In the genomic region with DNA sequence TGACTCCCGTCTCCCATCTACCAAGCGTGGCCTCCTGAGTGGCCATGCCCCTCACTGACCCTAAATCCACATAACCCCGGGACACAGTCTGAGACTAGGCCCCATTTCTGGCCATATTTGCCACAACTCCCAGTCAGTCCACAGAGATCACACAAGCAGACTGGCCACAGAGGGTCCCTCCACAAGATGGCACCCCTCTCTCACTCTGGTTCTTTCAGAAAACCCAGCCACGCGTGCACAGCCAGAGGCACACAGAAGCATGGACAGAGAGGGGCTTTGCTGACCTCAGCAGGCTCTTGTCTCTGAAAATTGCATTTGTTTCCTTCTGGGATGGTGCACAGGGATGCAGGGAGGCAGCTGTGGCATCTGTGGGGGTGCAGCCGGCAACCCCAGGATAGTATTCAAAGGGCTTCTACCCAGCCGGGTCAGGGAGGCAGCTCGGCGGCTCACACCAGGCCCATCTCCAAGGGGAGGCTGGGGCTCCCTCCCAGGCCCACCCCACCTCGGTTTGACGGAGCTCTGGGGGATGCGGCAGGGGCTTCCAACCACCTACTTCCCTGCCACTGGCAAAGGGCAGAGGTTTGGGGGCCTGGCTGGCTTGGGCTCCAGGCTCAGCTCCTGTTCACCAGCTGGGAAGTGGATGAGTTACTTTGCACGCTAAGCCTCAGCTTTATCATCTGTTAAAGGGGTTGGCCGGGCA, we compare ENCODE assay signal across 8 cellular contexts. TPM values are rescaled to one million over a fixed set of nuclear protein-coding genes. Genes with fewer than 3 reads are reported as not detected.
DNase-seq lines count a peak whose midpoint lies in the region; ATAC-seq and TF ChIP-seq lines count a peak whose summit lies in the region.

No MANE protein-coding gene starts in this region.

- no peak overlapping the region for H3K4me3 Mint-ChIP-seq in naive thymus-derived CD8-positive, alpha-beta T cell

- H3K4me3 ChIP-seq in GM12864 (ENCODE audit: low read depth, low read length) (no peak overlapping the region), epithelial cell of proximal tubule (ENCODE audit: low read depth, low read length) (no peak overlapping the region)

- H3K27ac Mint-ChIP-seq in naive thymus-derived CD8-positive, alpha-beta T cell, result peak overlapping the region in 3 of 10 donors; percentile 46 to 88 (median 60)

- peak; percentile 79 for DNase-seq in Ammon's horn (ENCODE audit: low spot score)
- DNase-seq in GM12864 (ENCODE audit: low read depth), result no peak
- peak; percentile 82 for DNase-seq in SK-N-DZ (ENCODE audit: low spot score)
- no peak for DNase-seq in epithelial cell of proximal tubule (ENCODE audit: low read depth)
- DNase-seq in naive thymus-derived CD8-positive, alpha-beta T cell, result peak in 9 of 10 donors; percentile 13 to 72 (median 28)
- no peak for DNase-seq in NCI-H2081 treated with DMSO at 0.1 percent for 48 hours (lab: John Stamatoyannopoulos, UW)

- no peaks in the 10 kb centered on the region for H3K36me3 Mint-ChIP-seq in naive thymus-derived CD8-positive, alpha-beta T cell

- H3K4me1 Mint-ChIP-seq in naive thymus-derived CD8-positive, alpha-beta T cell, result peaks cover 0 to 4% (median 1%) of the 10 kb centered on the region in 4 donors

- peak; percentile 61 to 83 for ATAC-seq in naive thymus-derived CD8-positive, alpha-beta T cell
- ATAC-seq in GM21576 (IDR thresholded peaks at IDR 0.05; ENCODE audit: unreplicated experiment) (no peak), HG03571 (IDR thresholded peaks at IDR 0.05; ENCODE audit: unreplicated experiment) (no peak)

- H3K27me3 Mint-ChIP-seq in naive thymus-derived CD8-positive, alpha-beta T cell, result peaks cover 0 to 4% (median 0%) of the 10 kb centered on the region in 5 donors

- POLR2A ChIA-PET in naive thymus-derived CD8-positive, alpha-beta T cell (lab: Charles Lee), result no interaction called here

- no peaks in the 10 kb centered on the region for H3K9me3 Mint-ChIP-seq in naive thymus-derived CD8-positive, alpha-beta T cell

- TF ChIP-seq CTCF in GM12864 (IDR thresholded peaks at IDR 0.05; ENCODE audit: low read depth, low read length, missing control alignments), result peak; percentile 46
- peak; percentile 67 for TF ChIP-seq CTCF in epithelial cell of proximal tubule (conservative IDR thresholded peaks at IDR 0.05; ENCODE audit: low read depth, low read length)

RNA-seq across cellular contexts. Expression of gene DOC2B, which starts 16.8 kb away (rescaled TPM):
- 11.6 and 13.7 TPM in 2 replicates for polyA plus RNA-seq in SK-N-DZ (2014; cell fraction: cytosol; rRNA removed)
- polyA plus RNA-seq in SK-N-DZ (2014; cell fraction: nucleus; rRNA removed), result 7.9 and 11.5 TPM in 2 replicates
- total RNA-seq in epithelial cell of proximal tubule, result 18.1 and 29.7 TPM in 2 replicates
- under 1 TPM in 1 of 2 experiments, not detected in 1; 0.05 TPM for total RNA-seq in naive thymus-derived CD8-positive, alpha-beta T cell
- polyA plus RNA-seq in naive thymus-derived CD8-positive, alpha-beta T cell, result not detected

RNA-seq across cellular contexts. Expression of gene SCGB1C2, which starts 27.3 kb away (rescaled TPM):
- not detected in 2 replicates for polyA plus RNA-seq in SK-N-DZ (2014; cell fraction: cytosol; rRNA removed)
- not detected in 2 replicates for polyA plus RNA-seq in SK-N-DZ (2014; cell fraction: nucleus; rRNA removed)
- total RNA-seq in epithelial cell of proximal tubule, result not detected in 2 replicates
- total RNA-seq in naive thymus-derived CD8-positive, alpha-beta T cell, result not detected
- polyA plus RNA-seq in naive thymus-derived CD8-positive, alpha-beta T cell, result not detected

Comparison
In these comparisons a context has a peak if more than half of its experiments do, and no peak if none do; other contexts are left out.
1. DNase-seq: peak in Ammon's horn (single experiment), SK-N-DZ (single experiment) and naive thymus-derived CD8-positive, alpha-beta T cell (9 of 10); none in GM12864 (single experiment), epithelial cell of proximal tubule (single experiment) and NCI-H2081 treated with DMSO at 0.1 percent for 48 hours (single experiment).
2. ATAC-seq: peak in naive thymus-derived CD8-positive, alpha-beta T cell (2 of 2); none in GM21576 (single experiment) and HG03571 (single experiment).
3. RNA of gene DOC2B, which starts 16.8 kb away (total RNA-seq): 18.1 to 29.7 TPM in epithelial cell of proximal tubule; 0.05 TPM in naive thymus-derived CD8-positive, alpha-beta T cell; every median in the first group is over 10 times any median in the second.